Comparison of ENCODE assay signal across 23 cellular contexts in genomic region chr1:18549896-18550295, GRCh38.
DNase-seq lines count a peak whose midpoint lies in the region; ATAC-seq lines count a peak whose summit lies in the region.
"Had no signal": no experiment of that assay in that cellular context is flagged by ENCODE, and none has a peak within 500 bp of the region (broad histone marks: within the 10 kb centered on the region; RNA-seq: fewer than 3 reads in every experiment).

No MANE protein-coding gene starts in this region.

- peaks cover 11% of the 10 kb centered on the region for H3K27me3 Mint-ChIP-seq in activated CD4-positive, alpha-beta memory T cell treated with anti-CD3 and anti-CD28 coated beads, Interleukin-2, amount 10 ng/mL, durations not matched to agents 7 days and 5 days

- no peaks in the 10 kb centered on the region for H3K4me1 Mint-ChIP-seq in activated CD4-positive, alpha-beta memory T cell treated with anti-CD3 and anti-CD28 coated beads, Interleukin-2, amount 10 ng/mL, durations not matched to agents 7 days and 5 days
- H3K4me1 Mint-ChIP-seq: CD14-positive monocyte; CD8-positive, alpha-beta memory T cell; T-cell had no signal

- H3K4me3 Mint-ChIP-seq in activated CD4-positive, alpha-beta memory T cell treated with anti-CD3 and anti-CD28 coated beads, Interleukin-2, amount 10 ng/mL, durations not matched to agents 7 days and 5 days, result no peak overlapping the region
- H3K4me3 Mint-ChIP-seq: CD14-positive monocyte; CD8-positive, alpha-beta memory T cell; T-cell had no signal

- POLR2A ChIA-PET in activated CD4-positive, alpha-beta memory T cell treated with anti-CD3 and anti-CD28 coated beads, Interleukin-2, amount 10 ng/mL, durations not matched to agents 7 days and 5 days (lab: Charles Lee), result no interaction called here

- DNase-seq in NCI-H1694 treated with DMSO at 0.1 percent for 48 hours (lab: John Stamatoyannopoulos, UW) (peak; percentile 71), NCI-H524 (lab: John Stamatoyannopoulos, UW) (peak; percentile 69 to 85), cerebellum (ENCODE audit: low spot score) (peak; percentile 34), NOMO-1 treated with DMSO at 0.1 percent for 48 hours (lab: John Stamatoyannopoulos, UW; ENCODE audit: unreplicated experiment) (no peak)
- DNase-seq in central memory CD4-positive, alpha-beta T cell, result no peak
- no peak for DNase-seq in activated CD4-positive, alpha-beta memory T cell treated with anti-CD3 and anti-CD28 coated beads, Interleukin-2, amount 10 ng/mL, durations not matched to agents 7 days and 5 days
- DNase-seq: BE2C; CD8-positive, alpha-beta memory T cell; DMS153; DND-41; Karpas-422; NCI-H1092; NCI-H1417 treated with DMSO at 0.1 percent for 48 hours; NCI-H187 treated with DMSO at 0.1 percent for 48 hours; NCI-H2107; NCI-H510A; NCI-H774; SHP77; T-cell had no signal

- CTCF ChIA-PET in activated CD4-positive, alpha-beta memory T cell treated with anti-CD3 and anti-CD28 coated beads, Interleukin-2, amount 10 ng/mL, durations not matched to agents 7 days and 5 days (lab: Charles Lee), result no interaction called here

- no peaks in the 10 kb centered on the region for H3K36me3 Mint-ChIP-seq in activated CD4-positive, alpha-beta memory T cell treated with anti-CD3 and anti-CD28 coated beads, Interleukin-2, amount 10 ng/mL, durations not matched to agents 7 days and 5 days (ENCODE audit: low read depth)
- H3K36me3 Mint-ChIP-seq: CD14-positive monocyte; CD8-positive, alpha-beta memory T cell; T-cell had no signal

- H3K9me3 Mint-ChIP-seq in activated CD4-positive, alpha-beta memory T cell treated with anti-CD3 and anti-CD28 coated beads, Interleukin-2, amount 10 ng/mL, durations not matched to agents 7 days and 5 days, result no peaks in the 10 kb centered on the region
- H3K9me3 Mint-ChIP-seq: CD8-positive, alpha-beta memory T cell; T-cell had no signal

- no peak for ATAC-seq in GM18873 (IDR thresholded peaks at IDR 0.05; ENCODE audit: low FRiP score, unreplicated experiment)
- ATAC-seq: HepG2, Panc1, T-cell had no signal

- no peak overlapping the region for H3K27ac Mint-ChIP-seq in activated CD4-positive, alpha-beta memory T cell treated with anti-CD3 and anti-CD28 coated beads, Interleukin-2, amount 10 ng/mL, durations not matched to agents 7 days and 5 days
- H3K27ac Mint-ChIP-seq: CD8-positive, alpha-beta memory T cell; T-cell had no signal

Comparison
In these comparisons a context has a peak if more than half of its experiments do, and no peak if none do; other contexts are left out.
1. DNase-seq: peak in NCI-H1694 treated with DMSO at 0.1 percent for 48 hours (single experiment), NCI-H524 (2 of 2) and cerebellum (single experiment); none in central memory CD4-positive, alpha-beta T cell (single experiment), activated CD4-positive, alpha-beta memory T cell treated with anti-CD3 and anti-CD28 coated beads, Interleukin-2, amount 10 ng/mL, durations not matched to agents 7 days and 5 days (single experiment) and NOMO-1 treated with DMSO at 0.1 percent for 48 hours (single experiment).